Comparison of ENCODE assay signal across 8 cellular contexts in the genomic region with DNA sequence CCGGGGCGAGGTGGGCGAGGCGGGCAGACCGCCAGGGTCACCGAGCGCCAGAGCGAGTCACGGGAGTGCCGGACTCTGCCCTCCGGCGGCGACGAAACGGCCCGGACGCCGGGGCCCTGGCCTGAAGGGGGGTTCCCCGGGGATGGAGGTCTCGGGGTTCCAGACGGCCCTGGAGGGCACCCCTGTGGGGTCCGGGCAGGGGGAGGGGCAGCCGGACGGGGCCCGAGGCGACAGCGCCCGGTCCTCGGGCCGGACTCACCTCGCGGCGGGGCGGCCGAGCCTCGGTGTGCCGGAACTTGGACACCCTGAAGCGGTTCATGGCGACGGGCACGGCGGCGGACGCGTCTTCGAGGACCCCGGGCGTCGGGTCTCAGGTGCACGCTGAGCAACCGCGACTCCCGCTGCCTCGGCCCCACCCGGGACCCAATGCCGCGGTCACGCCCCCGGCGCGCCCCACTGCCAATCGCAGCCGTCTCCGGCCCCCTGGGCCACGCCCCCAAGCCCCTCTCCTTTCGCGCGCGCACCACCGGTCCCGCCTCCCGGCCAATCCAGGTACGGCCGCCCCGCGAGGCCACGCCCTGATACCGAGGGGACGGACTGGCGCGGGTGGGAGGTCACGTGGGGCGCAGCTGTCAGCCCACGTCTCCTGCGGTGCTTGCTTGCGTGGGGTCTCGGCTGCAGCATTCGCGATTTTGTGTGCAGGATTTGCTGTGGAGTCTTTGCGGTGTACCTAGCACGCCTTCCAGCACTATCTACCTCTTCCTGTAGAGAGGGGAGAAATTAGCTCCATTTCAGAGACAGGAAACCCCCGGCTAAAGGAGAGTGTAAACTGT. TPM values are rescaled to one million over a fixed set of nuclear protein-coding genes. Genes with fewer than 3 reads are reported as not detected.
DNase-seq lines count a peak whose midpoint lies in the region; ATAC-seq and TF ChIP-seq lines count a peak whose summit lies in the region.

A gene (minus strand): TSS at position 397 of the 833 bp plus-strand sequence. CDS start 78 bp downstream, at position 319.

- POLR2A ChIA-PET in activated CD4-positive, alpha-beta memory T cell treated with anti-CD3 and anti-CD28 coated beads for 36 hours (lab: Charles Lee), result interaction anchor here (0.5 to 3.4 kb wide), 9 partner anchors 9 to 277 kb away, joined by 3 to 18 read pairs (median 4); a partner anchor contains a TSS

- ATAC-seq in GM19438 (IDR thresholded peaks at IDR 0.05; ENCODE audit: low read depth, unreplicated experiment), result peak; percentile 51
- ATAC-seq in HG03571 (IDR thresholded peaks at IDR 0.05; ENCODE audit: unreplicated experiment), result peak; percentile 50

- intact Hi-C loops in activated CD4-positive, alpha-beta memory T cell treated with anti-CD3 and anti-CD28 coated beads for 36 hours (cut with micrococcal nuclease), result loop anchor here (2.0 to 10.0 kb wide), 3 partner anchors 109 to 200 kb away; a partner anchor contains a TSS
- intact Hi-C loops in dorsolateral prefrontal cortex (cut with DNase I) (loop anchor here in 1 of 2 donors (2.0 kb wide), 1 partner anchor 60 kb away; a partner anchor contains a TSS), lower leg skin (cut with DNase I; ENCODE audit: low total_unique reads) (no loop called here)

- H3K4me3 Mint-ChIP-seq in activated CD4-positive, alpha-beta memory T cell treated with anti-CD3 and anti-CD28 coated beads for 36 hours, result peak within 1 kb of the TSS; percentile 88

- no peak for TF ChIP-seq POLR2A in lower leg skin (IDR thresholded peaks at IDR 0.05)

- CTCF ChIA-PET in activated CD4-positive, alpha-beta memory T cell treated with anti-CD3 and anti-CD28 coated beads for 36 hours (lab: Charles Lee), result interaction anchor here (1.0 to 9.8 kb wide), 5 partner anchors 9 to 234 kb away, joined by 3 to 67 read pairs (median 4); a partner anchor contains a TSS

- TF ChIP-seq CTCF in dorsolateral prefrontal cortex (IDR thresholded peaks at IDR 0.05 in 54 of 56, conservative IDR thresholded peaks at IDR 0.05 in 2 of 56; ENCODE audit: low read depth in 1 of 56, partially characterized antibody in 56 of 56), result peak in 21 of 56 donors; percentile 8 to 40 (median 18)
- no peak for TF ChIP-seq CTCF in lower leg skin (IDR thresholded peaks at IDR 0.05)

- DNase-seq in CD1c-positive myeloid dendritic cell (ENCODE audit: extremely low spot score) (peak; percentile 97), NCI-H82 (lab: John Stamatoyannopoulos, UW) (peak; percentile 97), dorsolateral prefrontal cortex (peak; percentile 95 to 99 (median 98)), lower leg skin (ENCODE audit: low spot score in 2 of 2) (peak; percentile 95 to 99)
- peak; percentile 98 for DNase-seq in activated CD4-positive, alpha-beta memory T cell treated with anti-CD3 and anti-CD28 coated beads for 36 hours
- peak; percentile 99 for DNase-seq in stimulated activated CD4-positive, alpha-beta T cell treated with anti-CD3 and anti-CD28 coated beads, Interleukin-4, amount 100 ng/mL, for 4 hours

- 0 to 1% methylated on average over 12 to 50 of the region's 92 CpGs for WGBS in lower leg skin, 2 donors

- peaks cover 33% of the 10 kb centered on the region for H3K4me1 Mint-ChIP-seq in activated CD4-positive, alpha-beta memory T cell treated with anti-CD3 and anti-CD28 coated beads for 36 hours (ENCODE audit: low read depth)

- H3K27me3 ChIP-seq in dorsolateral prefrontal cortex, result no peaks in the 10 kb centered on the region

- no peaks in the 10 kb centered on the region for H3K9me3 Mint-ChIP-seq in activated CD4-positive, alpha-beta memory T cell treated with anti-CD3 and anti-CD28 coated beads for 36 hours

- peak within 1 kb of the TSS; percentile 88 for H3K27ac Mint-ChIP-seq in activated CD4-positive, alpha-beta memory T cell treated with anti-CD3 and anti-CD28 coated beads for 36 hours

- H3K4me3 ChIP-seq in dorsolateral prefrontal cortex (peak within 1 kb of the TSS; percentile 73 to 99 (median 95)), lower leg skin (ENCODE audit: low read depth, poor library complexity, severe bottlenecking) (peak within 1 kb of the TSS; percentile 81)

- no peaks in the 10 kb centered on the region for H3K27me3 Mint-ChIP-seq in activated CD4-positive, alpha-beta memory T cell treated with anti-CD3 and anti-CD28 coated beads for 36 hours

- H3K27ac ChIP-seq in dorsolateral prefrontal cortex, result peak within 1 kb of the TSS; percentile 69 to 99 (median 93)

- peaks cover 23% of the 10 kb centered on the region for H3K36me3 Mint-ChIP-seq in activated CD4-positive, alpha-beta memory T cell treated with anti-CD3 and anti-CD28 coated beads for 36 hours

RNA-seq across cellular contexts. Expression of the gene that starts here (rescaled TPM):
- 100 to 1,000 TPM in 1 of 2 experiments, 10 to 100 TPM in 1; 90.4 to 101 TPM for total RNA-seq in activated CD4-positive, alpha-beta memory T cell treated with anti-CD3 and anti-CD28 coated beads for 36 hours
- total RNA-seq in dorsolateral prefrontal cortex (100 to 1,000 TPM in 1 of 120 experiments, 10 to 100 TPM in 119; 38.4 to 111 (median 63.7) TPM), lower leg skin (10 to 100 TPM; 18.4 to 39.0 (median 22.7) TPM)

Comparison
In these comparisons a context has a peak if more than half of its experiments do, and no peak if none do; other contexts are left out.
1. Peak in every context shown above with its lines: DNase-seq, ATAC-seq, H3K4me3 ChIP-seq and H3K27ac ChIP-seq.